In the genomic region with DNA sequence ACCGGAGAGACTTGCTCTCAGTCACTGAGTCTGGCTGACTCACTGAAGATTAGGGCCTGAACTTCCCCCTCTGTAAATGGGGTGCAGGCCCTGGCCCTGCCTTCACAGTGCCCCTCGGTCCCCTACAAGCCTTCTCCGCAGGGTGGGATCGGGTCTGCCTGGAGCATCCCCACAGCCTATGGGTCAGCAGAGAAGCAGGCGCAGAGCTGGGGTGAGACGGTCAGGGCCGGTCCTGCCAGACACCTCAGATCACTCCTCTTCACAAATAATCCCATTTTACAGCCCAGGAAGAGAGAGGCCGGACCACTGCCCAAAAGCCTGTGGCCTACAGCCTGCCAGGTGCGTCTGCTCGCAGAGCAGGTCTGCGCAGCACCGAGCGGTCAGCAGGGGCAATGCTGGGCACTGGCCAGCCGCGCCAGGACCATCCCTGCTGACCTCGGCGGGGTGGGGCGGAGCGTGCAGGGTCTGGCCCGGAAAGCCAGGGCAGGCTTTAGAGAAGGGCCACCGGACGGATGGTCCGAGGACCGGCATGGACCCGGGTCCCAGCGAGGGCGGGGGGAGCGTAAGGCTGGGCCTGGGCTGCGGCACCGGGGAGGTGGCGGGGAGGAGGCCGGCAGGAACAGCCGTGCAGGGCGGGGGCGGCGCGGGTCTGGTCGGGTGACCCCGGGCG, we compare ENCODE assay signal across 10 cellular contexts. TPM values are rescaled to one million over a fixed set of nuclear protein-coding genes. Genes with fewer than 3 reads are reported as not detected.
DNase-seq lines count a peak whose midpoint lies in the region; ATAC-seq and TF ChIP-seq lines count a peak whose summit lies in the region.
"Had no signal": no experiment of that assay in that cellular context is flagged by ENCODE, and none has a peak within 500 bp of the region (broad histone marks: within the 10 kb centered on the region; RNA-seq: fewer than 3 reads in every experiment).

No MANE protein-coding gene starts in this region.

- TF ChIP-seq EP300 in sigmoid colon (IDR thresholded peaks at IDR 0.05) = no peak

- H3K36me3 Mint-ChIP-seq in GM23338 (ENCODE audit: low read depth) = no peaks in the 10 kb centered on the region
- no peaks in the 10 kb centered on the region for H3K36me3 Mint-ChIP-seq in activated CD8-positive, alpha-beta T cell treated with anti-CD3 and anti-CD28 coated beads for 36 hours (ENCODE audit: low read depth)

- H3K9me3 ChIP-seq in left ventricle myocardium inferior (replicated peaks) = no peaks in the 10 kb centered on the region
- H3K9me3 ChIP-seq in sigmoid colon = no peaks in the 10 kb centered on the region

- peak overlapping the region; percentile 87; the same call in 1 of the 2 replicates for H2AFZ ChIP-seq in GM23338

- no peak for TF ChIP-seq CTCF in GM23338 (conservative IDR thresholded peaks at IDR 0.05; ENCODE audit: low read depth in 2 of 2)
- no peak for TF ChIP-seq CTCF in activated CD8-positive, alpha-beta T cell treated with anti-CD3 and anti-CD28 coated beads for 36 hours (IDR thresholded peaks at IDR 0.05)
- TF ChIP-seq CTCF in left ventricle myocardium inferior (IDR thresholded peaks at IDR 0.05; ENCODE audit: borderline replicate concordance) = no peak
- no peak for TF ChIP-seq CTCF in sigmoid colon (IDR thresholded peaks at IDR 0.05)

- H3K4me1 Mint-ChIP-seq in GM23338 = peaks cover 8% of the 10 kb centered on the region
- H3K4me1 Mint-ChIP-seq in activated CD8-positive, alpha-beta T cell treated with anti-CD3 and anti-CD28 coated beads for 36 hours (ENCODE audit: low read depth) = peaks cover 2% of the 10 kb centered on the region

- H3K4me2 ChIP-seq in GM23338 = peak overlapping the region; percentile 74

- H3K27me3 Mint-ChIP-seq in GM23338 (ENCODE audit: insufficient read depth, low read depth, poor library complexity) = peaks cover 43% of the 10 kb centered on the region
- peaks cover 14% of the 10 kb centered on the region for H3K27me3 Mint-ChIP-seq in activated CD8-positive, alpha-beta T cell treated with anti-CD3 and anti-CD28 coated beads for 36 hours

- no peaks in the 10 kb centered on the region for H3K36me3 ChIP-seq in GM23338 (ENCODE audit: insufficient read depth)
- H3K36me3 ChIP-seq in left ventricle myocardium inferior = no peaks in the 10 kb centered on the region
- no peaks in the 10 kb centered on the region for H3K36me3 ChIP-seq in sigmoid colon

- WGBS in sigmoid colon, 2 donors = 18 to 32% methylated on average over 40 of the region's 40 CpGs

- H3K4me1 ChIP-seq in GM23338 (ENCODE audit: insufficient read depth) (peaks cover 4% of the 10 kb centered on the region; the same call in 1 of the 2 replicates), left ventricle myocardium inferior (peaks cover 58% of the 10 kb centered on the region), sigmoid colon (peaks cover 0 to 30% (median 26%) of the 10 kb centered on the region in 4 donors)

- ATAC-seq in GM23338 = peak; percentile 18
- ATAC-seq in activated CD8-positive, alpha-beta T cell treated with anti-CD3 and anti-CD28 coated beads for 36 hours = no peak
- no peak for ATAC-seq in HG02840 (IDR thresholded peaks at IDR 0.05; ENCODE audit: low FRiP score, unreplicated experiment)
- ATAC-seq: left colon had no signal

- H4K20me1 ChIP-seq in GM23338 (replicated peaks; ENCODE audit: insufficient read depth) = no peaks in the 10 kb centered on the region

- no peaks in the 10 kb centered on the region for H3F3A ChIP-seq in GM23338 (replicated peaks; ENCODE audit: low read depth)

- no peak overlapping the region for H3K27ac Mint-ChIP-seq in GM23338
- H3K27ac Mint-ChIP-seq in activated CD8-positive, alpha-beta T cell treated with anti-CD3 and anti-CD28 coated beads for 36 hours = no peak overlapping the region

- no peaks in the 10 kb centered on the region for H3K79me2 ChIP-seq in GM23338 (replicated peaks; ENCODE audit: insufficient read depth)

- intact Hi-C loops in activated CD8-positive, alpha-beta T cell treated with anti-CD3 and anti-CD28 coated beads for 36 hours (cut with micrococcal nuclease) = no loop called here
- intact Hi-C loops in left ventricle myocardium inferior (cut with micrococcal nuclease) = no loop called here
- intact Hi-C loops in sigmoid colon (cut with DNase I) = no loop called here

- H3K4me3 ChIP-seq in GM23338 (peak overlapping the region; percentile 55; the same call in 1 of the 2 replicates), left ventricle myocardium inferior (peak overlapping the region; percentile 75), sigmoid colon (peak overlapping the region; percentile 34 to 73 (median 60))

- peak; percentile 60 for DNase-seq in GM23338 (ENCODE audit: low spot score)
- no peak for DNase-seq in activated CD8-positive, alpha-beta T cell treated with anti-CD3 and anti-CD28 coated beads for 36 hours
- peak; percentile 12 for DNase-seq in left ventricle myocardium inferior
- no peak for DNase-seq in sigmoid colon
- no peak for DNase-seq in CD1c-positive myeloid dendritic cell (ENCODE audit: extremely low spot score)
- no peak for DNase-seq in OCI-M1 (lab: John Stamatoyannopoulos, UW)
- DNase-seq in NCI-H510A (lab: John Stamatoyannopoulos, UW) = no peak
- DNase-seq: left colon had no signal

- H3K27me3 ChIP-seq in GM23338 (ENCODE audit: insufficient read depth) (peaks cover 54% of the 10 kb centered on the region), left ventricle myocardium inferior (ENCODE audit: low read depth) (peaks cover 49% of the 10 kb centered on the region), sigmoid colon (peaks cover 5 to 15% (median 8%) of the 10 kb centered on the region in 3 donors)

- no peaks in the 10 kb centered on the region for H3K9me2 ChIP-seq in GM23338 (ENCODE audit: insufficient read depth)

- TF ChIP-seq POLR2A in sigmoid colon (IDR thresholded peaks at IDR 0.05) = no peak

- peak overlapping the region; percentile 64 for H3K4me3 Mint-ChIP-seq in GM23338
- H3K4me3 Mint-ChIP-seq in activated CD8-positive, alpha-beta T cell treated with anti-CD3 and anti-CD28 coated beads for 36 hours = peak overlapping the region; percentile 51

- H3K9me3 Mint-ChIP-seq in GM23338 = no peaks in the 10 kb centered on the region
- no peaks in the 10 kb centered on the region for H3K9me3 Mint-ChIP-seq in activated CD8-positive, alpha-beta T cell treated with anti-CD3 and anti-CD28 coated beads for 36 hours

- CTCF ChIA-PET in activated CD8-positive, alpha-beta T cell treated with anti-CD3 and anti-CD28 coated beads for 36 hours (lab: Charles Lee) = no interaction called here

- POLR2A ChIA-PET in activated CD8-positive, alpha-beta T cell treated with anti-CD3 and anti-CD28 coated beads for 36 hours (lab: Charles Lee) = no interaction called here

- H3K27ac ChIP-seq in GM23338 (ENCODE audit: low read depth) (no peak overlapping the region), left ventricle myocardium inferior (replicated peaks) (no peak overlapping the region), sigmoid colon (no peak overlapping the region)

TF ChIP-seq in GM23338, 12 proteins besides CTCF, POLR2A, EP300 and RAD21 (continues in another document):
- TF ChIP-seq ZNF114 (CRISPR knock-in tag; IDR thresholded peaks at IDR 0.05) (no peak), CREB1 (CRISPR knock-in tag; IDR thresholded peaks at IDR 0.05; ENCODE audit: low read depth) (no peak), POLR2AphosphoS5 (IDR thresholded peaks at IDR 0.05; ENCODE audit: low read depth) (no peak), EZH2 (IDR thresholded peaks at IDR 0.05; ENCODE audit: low read depth, unreplicated experiment) (no peak), STAT1 (IDR thresholded peaks at IDR 0.05; ENCODE audit: unreplicated experiment) (no peak), NANOG (IDR thresholded peaks at IDR 0.05; ENCODE audit: borderline replicate concordance) (no peak)
- TF ChIP-seq, protein P1, sequence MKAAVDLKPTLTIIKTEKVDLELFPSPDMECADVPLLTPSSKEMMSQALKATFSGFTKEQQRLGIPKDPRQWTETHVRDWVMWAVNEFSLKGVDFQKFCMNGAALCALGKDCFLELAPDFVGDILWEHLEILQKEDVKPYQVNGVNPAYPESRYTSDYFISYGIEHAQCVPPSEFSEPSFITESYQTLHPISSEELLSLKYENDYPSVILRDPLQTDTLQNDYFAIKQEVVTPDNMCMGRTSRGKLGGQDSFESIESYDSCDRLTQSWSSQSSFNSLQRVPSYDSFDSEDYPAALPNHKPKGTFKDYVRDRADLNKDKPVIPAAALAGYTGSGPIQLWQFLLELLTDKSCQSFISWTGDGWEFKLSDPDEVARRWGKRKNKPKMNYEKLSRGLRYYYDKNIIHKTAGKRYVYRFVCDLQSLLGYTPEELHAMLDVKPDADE (IDR thresholded peaks at IDR 0.05) = no peak

RNA-seq across cellular contexts. Expression of gene SEPTIN5, which starts 0.5 kb away (rescaled TPM):
- 7.7 and 17.2 TPM in 2 replicates for total RNA-seq in GM23338 (2014; rRNA removed; shearing (Covaris generic))
- polyA plus RNA-seq in GM23338 (2016; fragmentation: Nextera tagmentation; extraction: Ambion mirVana) (4.3 and 5.6 TPM in 2 replicates), sigmoid colon (1 to 10 TPM; 1.2 to 6.2 (median 3.0) TPM)
- total RNA-seq in activated CD8-positive, alpha-beta T cell treated with anti-CD3 and anti-CD28 coated beads for 36 hours = 1 to 10 TPM; 1.3 to 1.5 TPM
- total RNA-seq in left ventricle myocardium inferior (141 TPM), sigmoid colon (10 to 100 TPM in 3 of 4 donors, 1 to 10 TPM in 1; 5.7 to 26.0 (median 12.8) TPM)
- total RNA-seq: T-helper 2 cell treated with Interferon-gamma antibody and Interleukin-4, amounts not matched to agents 100 ng/mL and 5 ng/mL, for 36 hours had no signal

RNA-seq across cellular contexts. Expression of gene GP1BB, which starts 9.6 kb away (rescaled TPM):
- 1.3 TPM in 1 of 2 replicates, not detected in the other for total RNA-seq in GM23338 (2014; rRNA removed; shearing (Covaris generic))
- polyA plus RNA-seq in GM23338 (2016; fragmentation: Nextera tagmentation; extraction: Ambion mirVana) (0.53 and 1.1 TPM in 2 replicates), sigmoid colon (1 to 10 TPM in 1 of 3 donors, not detected in 2; 1.1 TPM)
- not detected for total RNA-seq in activated CD8-positive, alpha-beta T cell treated with anti-CD3 and anti-CD28 coated beads for 36 hours
- total RNA-seq in left ventricle myocardium inferior (not detected), sigmoid colon (1 to 10 TPM; 1.6 to 2.9 (median 2.4) TPM)
- total RNA-seq: T-helper 2 cell treated with Interferon-gamma antibody and Interleukin-4, amounts not matched to agents 100 ng/mL and 5 ng/mL, for 36 hours had no signal

RNA-seq across cellular contexts. Expression of gene TBX1, which starts 46.8 kb away (rescaled TPM):
- 0.23 and 0.66 TPM in 2 replicates for total RNA-seq in GM23338 (2014; rRNA removed; shearing (Covaris generic))
- polyA plus RNA-seq in GM23338 (2016; fragmentation: Nextera tagmentation; extraction: Ambion mirVana) (0.19 TPM in 2 replicates), sigmoid colon (1 to 10 TPM in 2 of 3 donors, not detected in 1; 1.8 to 2.4 TPM)
- total RNA-seq in activated CD8-positive, alpha-beta T cell treated with anti-CD3 and anti-CD28 coated beads for 36 hours = not detected
- total RNA-seq in left ventricle myocardium inferior (8.0 TPM), sigmoid colon (1 to 10 TPM; 1.7 to 4.3 (median 3.3) TPM)

Comparison
In these comparisons a context has a peak if more than half of its experiments do, and no peak if none do; other contexts are left out.
1. DNase-seq: peak in GM23338 (single experiment) and left ventricle myocardium inferior (single experiment); none in activated CD8-positive, alpha-beta T cell treated with anti-CD3 and anti-CD28 coated beads for 36 hours (single experiment), sigmoid colon (single experiment), CD1c-positive myeloid dendritic cell (single experiment), OCI-M1 (single experiment) and NCI-H510A (single experiment).
2. Peak in every context shown above with its lines, with median percentiles within 50 percentile points of each other: H3K4me3 ChIP-seq.